In genomic region chr7:48875300-48875916, GRCh38 we compare ENCODE assay signal across 10 cellular contexts. TPM values are rescaled to one million over a fixed set of nuclear protein-coding genes. Genes with fewer than 3 reads are reported as not detected.
DNase-seq lines count a peak whose midpoint lies in the region; ATAC-seq and TF ChIP-seq lines count a peak whose summit lies in the region.
"Had no signal": no experiment of that assay in that cellular context is flagged by ENCODE, and none has a peak within 500 bp of the region (broad histone marks: within the 10 kb centered on the region; RNA-seq: fewer than 3 reads in every experiment).

No MANE protein-coding gene starts in this region.

- no peaks in the 10 kb centered on the region for H3K27me3 Mint-ChIP-seq in stimulated activated naive CD8-positive, alpha-beta T cell treated with anti-CD3 and anti-CD28 coated beads, Interleukin-15, amount 100 ng/mL, for 72 hours

- H3K4me3 ChIP-seq in Panc1 (ENCODE audit: low read depth in 2 of 2, low read length in 2 of 2) = no peak overlapping the region

- intact Hi-C loops in Panc1 (cut with micrococcal nuclease; ENCODE audit: unreplicated experiment) (loop anchor here (1.0 kb wide), 2 partner anchors 451 to 575 kb away; no protein-coding TSS in a partner anchor), head of caudate nucleus (cut with DNase I) (loop anchor here (10.0 kb wide), 1 partner anchor 571 kb away; no protein-coding TSS in a partner anchor)

- H3K4me3 Mint-ChIP-seq in stimulated activated naive CD8-positive, alpha-beta T cell treated with anti-CD3 and anti-CD28 coated beads, Interleukin-15, amount 100 ng/mL, for 72 hours = no peak overlapping the region

- H3K27me3 ChIP-seq in Panc1 (ENCODE audit: control insufficient read depth, insufficient read depth, low read length) = no peaks in the 10 kb centered on the region

- H3K4me1 ChIP-seq in Panc1 (ENCODE audit: control insufficient read depth, insufficient read depth, low read length) = 0 out of 2 replicates have a peak, but pooled peaks cover 2% of the 10 kb centered on the region

- BruUV-seq in Panc1 (replicated peaks; lab: Mats Ljungman, UMichigan) = no TSS peak

- in situ Hi-C loops in Panc1 (cut with HindIII; ENCODE audit: low pct_unique_long_range_greater_than_20kb, low sequenced_read_pairs) = no loop called here

- peaks cover 0 to 4% of the 10 kb centered on the region in 2 donors for H3K9me3 Mint-ChIP-seq in stimulated activated naive CD8-positive, alpha-beta T cell treated with anti-CD3 and anti-CD28 coated beads, Interleukin-15, amount 100 ng/mL, for 72 hours

- CTCF ChIA-PET in Panc1 (lab: Charles Lee) = no interaction called here

- peak; percentile 91 for TF ChIP-seq CTCF in Panc1 (IDR thresholded peaks at IDR 0.05)

- no peaks in the 10 kb centered on the region for H3K9me3 ChIP-seq in Panc1 (ENCODE audit: control insufficient read depth, insufficient read depth, low read depth, low read length)

- no peak overlapping the region for H3K27ac Mint-ChIP-seq in stimulated activated naive CD8-positive, alpha-beta T cell treated with anti-CD3 and anti-CD28 coated beads, Interleukin-15, amount 100 ng/mL, for 72 hours

- no peak for DNase-seq in stimulated activated naive CD8-positive, alpha-beta T cell treated with anti-CD3 and anti-CD28 coated beads, Interleukin-15, amount 100 ng/mL, for 72 hours
- no peak for DNase-seq in stimulated activated naive CD8-positive, alpha-beta T cell treated with anti-CD3 and anti-CD28 coated beads, Interleukin-15, Interleukin-2, amounts not matched to agents 100 U/mL and 50 U/mL, for 24 hours
- peak; percentile 18 for DNase-seq in Panc1 (ENCODE audit: low read depth, low spot score)
- peak; percentile 19 to 83 (median 64) for DNase-seq in head of caudate nucleus
- DNase-seq in retina = peak; percentile 57
- no peak for DNase-seq in activated CD8-positive, alpha-beta memory T cell treated with anti-CD3 and anti-CD28 coated beads, Interleukin-2, amount 50 U/mL, for 4 hours

- ATAC-seq in stimulated activated naive CD8-positive, alpha-beta T cell treated with anti-CD3 and anti-CD28 coated beads, Interleukin-15, amount 100 ng/mL, for 72 hours = peak; percentile 60
- no peak for ATAC-seq in stimulated activated naive CD8-positive, alpha-beta T cell treated with anti-CD3 and anti-CD28 coated beads, Interleukin-15, Interleukin-2, amounts not matched to agents 100 U/mL and 50 U/mL, for 24 hours
- ATAC-seq in Panc1 = peak; percentile 99
- no peak for ATAC-seq in HG03520 (IDR thresholded peaks at IDR 0.05; ENCODE audit: unreplicated experiment)
- no peak for ATAC-seq in GM18907 (IDR thresholded peaks at IDR 0.05; ENCODE audit: unreplicated experiment)

- POLR2A ChIA-PET in Panc1 (lab: Charles Lee) = no interaction called here

- H3K4me1 Mint-ChIP-seq in stimulated activated naive CD8-positive, alpha-beta T cell treated with anti-CD3 and anti-CD28 coated beads, Interleukin-15, amount 100 ng/mL, for 72 hours = no peaks in the 10 kb centered on the region

- no peaks in the 10 kb centered on the region for H3K36me3 ChIP-seq in Panc1 (ENCODE audit: control insufficient read depth, insufficient read depth, low read length)

- H3K27ac ChIP-seq in Panc1 (ENCODE audit: low read length) = peak overlapping the region; percentile 32; the same call in 1 of the 2 replicates

RNA-seq across cellular contexts. Expression of gene CDC14C, which starts 48.9 kb away (rescaled TPM):
- not detected for total RNA-seq in Panc1 (2021; ENCODE audit: unreplicated experiment)
- not detected for polyA plus RNA-seq in Panc1 (2012; ENCODE audit: insufficient read length)
- total RNA-seq: activated CD8-positive, alpha-beta memory T cell treated with anti-CD3 and anti-CD28 coated beads for 36 hours; skeletal muscle tissue had no signal

Comparison
In these comparisons a context has a peak if more than half of its experiments do, and no peak if none do; other contexts are left out.
1. ATAC-seq: peak in stimulated activated naive CD8-positive, alpha-beta T cell treated with anti-CD3 and anti-CD28 coated beads, Interleukin-15, amount 100 ng/mL, for 72 hours (single experiment) and Panc1 (single experiment); none in stimulated activated naive CD8-positive, alpha-beta T cell treated with anti-CD3 and anti-CD28 coated beads, Interleukin-15, Interleukin-2, amounts not matched to agents 100 U/mL and 50 U/mL, for 24 hours (single experiment), HG03520 (single experiment) and GM18907 (single experiment).
2. DNase-seq: peak in Panc1 (single experiment), head of caudate nucleus (42 of 42) and retina (single experiment); none in stimulated activated naive CD8-positive, alpha-beta T cell treated with anti-CD3 and anti-CD28 coated beads, Interleukin-15, amount 100 ng/mL, for 72 hours (0 of 2), stimulated activated naive CD8-positive, alpha-beta T cell treated with anti-CD3 and anti-CD28 coated beads, Interleukin-15, Interleukin-2, amounts not matched to agents 100 U/mL and 50 U/mL, for 24 hours (single experiment) and activated CD8-positive, alpha-beta memory T cell treated with anti-CD3 and anti-CD28 coated beads, Interleukin-2, amount 50 U/mL, for 4 hours (single experiment).